In genomic region chr3:139559541-139559940, GRCh38 we compare ENCODE assay signal across 18 cellular contexts. TPM values are rescaled to one million over a fixed set of nuclear protein-coding genes. Genes with fewer than 3 reads are reported as not detected.
DNase-seq lines count a peak whose midpoint lies in the region; ATAC-seq and TF ChIP-seq lines count a peak whose summit lies in the region.
"Had no signal": no experiment of that assay in that cellular context is flagged by ENCODE, and none has a peak within 500 bp of the region (broad histone marks: within the 10 kb centered on the region; RNA-seq: fewer than 3 reads in every experiment).

No MANE protein-coding gene starts in this region.

- H3K9me3 ChIP-seq in HEK293 (ENCODE audit: control insufficient read depth, insufficient read depth, low read depth, low read length) (no peaks in the 10 kb centered on the region), RWPE2 (ENCODE audit: severe bottlenecking) (no peaks in the 10 kb centered on the region), testis (no peaks in the 10 kb centered on the region)
- H3K9me3 ChIP-seq: upper lobe of left lung had no signal

- H2AK5ac ChIP-seq in mesendoderm (ENCODE audit: low read length) = no peak overlapping the region

- peak; percentile 25 for DNase-seq in AG08395 (ENCODE audit: low spot score)
- no peak for DNase-seq in RWPE2 (ENCODE audit: low spot score)
- DNase-seq in fibroblast of mammary gland (ENCODE audit: low read depth) = peak; percentile 9
- no peak for DNase-seq in mesendoderm
- no peak for DNase-seq in OCI-M2 (lab: John Stamatoyannopoulos, UW; ENCODE audit: unreplicated experiment)
- DNase-seq in activated naive CD4-positive, alpha-beta T cell treated with anti-CD3 and anti-CD28 coated beads, Interleukin-2, amount 50 U/mL, for 16 hours = no peak
- DNase-seq in testis = no peak
- DNase-seq: activated gamma-delta T cell; DND-41; effector memory CD8-positive, alpha-beta T cell; glutamatergic neuron; left cardiac atrium; NCI-H1436 treated with DMSO at 0.1 percent for 48 hours; upper lobe of left lung; WERI-Rb-1 had no signal

- H3K4me2 ChIP-seq in mesendoderm (ENCODE audit: low read length) = no peak overlapping the region

- H3K27me3 ChIP-seq in RWPE2 (ENCODE audit: insufficient read depth, poor library complexity, severe bottlenecking) (no peaks in the 10 kb centered on the region), mesendoderm (ENCODE audit: insufficient read depth, low read length, poor library complexity) (no peaks in the 10 kb centered on the region), testis (no peaks in the 10 kb centered on the region)
- H3K27me3 ChIP-seq: cardiac muscle cell, upper lobe of left lung had no signal

- H3K9ac ChIP-seq in mesendoderm (ENCODE audit: low read length) = no peak overlapping the region

- H3K36me3 ChIP-seq in HEK293 (ENCODE audit: control insufficient read depth in 2 of 2, insufficient read depth in 1 of 2, low read length in 2 of 2) (no peaks in the 10 kb centered on the region), RWPE2 (ENCODE audit: low read depth) (no peaks in the 10 kb centered on the region), mesendoderm (ENCODE audit: control insufficient read depth, insufficient read depth, low read length) (no peaks in the 10 kb centered on the region), testis (ENCODE audit: low read depth, missing control alignments) (no peaks in the 10 kb centered on the region)
- H3K36me3 ChIP-seq: cardiac muscle cell, upper lobe of left lung, WERI-Rb-1 had no signal

- H4K8ac ChIP-seq in mesendoderm (ENCODE audit: low read depth, low read length) = no peak overlapping the region

- no peak overlapping the region for H3K18ac ChIP-seq in mesendoderm (ENCODE audit: low read length)

- POLR2A ChIA-PET in HEK293 (lab: Yijun Ruan, JAX) = no interaction called here

- H2BK15ac ChIP-seq in mesendoderm (replicated peaks; ENCODE audit: low read depth) = no peak overlapping the region

- H3K27ac ChIP-seq in HEK293 (ENCODE audit: extremely low read depth, low read depth, low read length) (no peak overlapping the region), RWPE2 (ENCODE audit: poor library complexity, severe bottlenecking) (peak overlapping the region; percentile 46), mesendoderm (ENCODE audit: low read depth, low read length) (no peak overlapping the region), testis (no peak overlapping the region)
- H3K27ac ChIP-seq: cardiac muscle cell, upper lobe of left lung, WERI-Rb-1 had no signal

- no peak overlapping the region for H3K4ac ChIP-seq in mesendoderm (ENCODE audit: low read depth, low read length)

- intact Hi-C loops in testis (cut with DNase I; ENCODE audit: low total_unique reads) = no loop called here

- no peak for TF ChIP-seq POLR2A in testis (IDR thresholded peaks at IDR 0.05)

- H2BK120ac ChIP-seq in mesendoderm (ENCODE audit: low read depth, low read length) = no peak overlapping the region

- H3K79me1 ChIP-seq in mesendoderm (ENCODE audit: low read length) = no peaks in the 10 kb centered on the region

- H3K4me3 ChIP-seq in HEK293 (ENCODE audit: low read depth, low read length) (no peak overlapping the region), RWPE2 (ENCODE audit: severe bottlenecking) (no peak overlapping the region), fibroblast of mammary gland (ENCODE audit: control insufficient read depth, low read depth, low read length) (no peak overlapping the region), mesendoderm (ENCODE audit: low read length) (no peak overlapping the region), testis (no peak overlapping the region)
- H3K4me3 ChIP-seq: cardiac muscle cell, upper lobe of left lung had no signal

- CTCF ChIA-PET in HEK293 (lab: Yijun Ruan, JAX) = interaction anchor here (0.9 to 4.0 kb wide), 2 partner anchors 12 to 134 kb away, joined by 3 to 89 read pairs; no protein-coding TSS in a partner anchor

- no peak overlapping the region for H4K5ac ChIP-seq in mesendoderm (ENCODE audit: low read length)

- H2BK5ac ChIP-seq in mesendoderm (ENCODE audit: low read length) = no peak overlapping the region

- no peak overlapping the region for H3K23ac ChIP-seq in mesendoderm (ENCODE audit: low read length)

- H3K4me1 ChIP-seq in HEK293 (ENCODE audit: control insufficient read depth, insufficient read depth, low read length) = peaks cover 7% of the 10 kb centered on the region; the same call in 1 of the 2 replicates
- peaks cover 28% of the 10 kb centered on the region for H3K4me1 ChIP-seq in RWPE2 (ENCODE audit: insufficient read depth, poor library complexity, severe bottlenecking)
- no peaks in the 10 kb centered on the region for H3K4me1 ChIP-seq in mesendoderm (ENCODE audit: control insufficient read depth, low read depth, low read length)
- H3K4me1 ChIP-seq in testis = peaks cover 6% of the 10 kb centered on the region
- H3K4me1 ChIP-seq: upper lobe of left lung had no signal

- ATAC-seq in RWPE2 (ENCODE audit: low read depth) = peak; percentile 87
- ATAC-seq: effector memory CD8-positive, alpha-beta T cell; left cardiac atrium had no signal

- H3K79me2 ChIP-seq in mesendoderm (ENCODE audit: control insufficient read depth, insufficient read depth, low read length) = no peaks in the 10 kb centered on the region

- H3K56ac ChIP-seq in mesendoderm (ENCODE audit: low read length) = no peak overlapping the region

- no CpG with 5 or more reads among the region's 5 CpGs for WGBS in mesendoderm (ENCODE audit: extremely low coverage, insufficient coverage, low lambda C conversion rate)
- 55 to 75% methylated on average over 5 of the region's 5 CpGs for WGBS in testis, 2 donors

- no peak for TF ChIP-seq CTCF in HEK293 (tag by site-specific recombination; IDR thresholded peaks at IDR 0.05)
- TF ChIP-seq CTCF in RWPE2 (IDR thresholded peaks at IDR 0.05; ENCODE audit: poor library complexity, severe bottlenecking) = no peak
- TF ChIP-seq CTCF in fibroblast of mammary gland (conservative IDR thresholded peaks at IDR 0.05; ENCODE audit: control insufficient read depth, insufficient read depth, low read depth, low read length) = no peak
- no peak for TF ChIP-seq CTCF in testis (IDR thresholded peaks at IDR 0.05)

TF ChIP-seq in HEK293, 187 proteins besides CTCF, POLR2A, EP300 and RAD21:
- TF ChIP-seq PRDM6 (tag by site-specific recombination; IDR thresholded peaks at IDR 0.05) = 0 out of 2 replicates have a peak, but pooled peaks have one; percentile 29
- TF ChIP-seq ZNF518A (tag by site-specific recombination; conservative IDR thresholded peaks at IDR 0.05; ENCODE audit: low read depth) = no peak
TF ChIP-seq in HEK293: peak in this region for 1.

RNA-seq across cellular contexts. Expression of gene RBP1, which starts 20.0 kb away (rescaled TPM):
- 62.3 TPM for polyA plus RNA-seq in mesendoderm (2013, experiment 1 of 2)
- polyA plus RNA-seq in mesendoderm (2013, experiment 2 of 2) = 63.4 TPM
- total RNA-seq in testis = 10 to 100 TPM; 84.6 to 91.6 TPM
- polyA plus RNA-seq in testis (ENCODE audit: insufficient read depth, low read depth, low replicate concordance) = 168 TPM
- polyA plus RNA-seq: IgD-negative memory B cell had no signal

Comparison
In these comparisons a context has a peak if more than half of its experiments do, and no peak if none do; other contexts are left out.
1. DNase-seq: peak in AG08395 (single experiment) and fibroblast of mammary gland (single experiment); none in RWPE2 (single experiment), mesendoderm (single experiment), OCI-M2 (single experiment), activated naive CD4-positive, alpha-beta T cell treated with anti-CD3 and anti-CD28 coated beads, Interleukin-2, amount 50 U/mL, for 16 hours (single experiment) and testis (single experiment).